11 cellular contexts compared by ENCODE assay signal in genomic region chr5:124936626-124936933, GRCh38.
DNase-seq lines count a peak whose midpoint lies in the region; ATAC-seq and TF ChIP-seq lines count a peak whose summit lies in the region.
"Had no signal": no experiment of that assay in that cellular context is flagged by ENCODE, and none has a peak within 500 bp of the region (broad histone marks: within the 10 kb centered on the region; RNA-seq: fewer than 3 reads in every experiment).

No MANE protein-coding gene starts in this region.

- intact Hi-C loops in activated B cell treated with CpG ODN at 0.5 μM for 24 hours (cut with micrococcal nuclease), result loop anchor here (1.0 to 10.0 kb wide), 11 partner anchors 16 to 1601 kb away; no protein-coding TSS in a partner anchor

- H3K27ac ChIP-seq in coronary artery, result no peak overlapping the region
- H3K27ac ChIP-seq: body of pancreas had no signal

- ATAC-seq in GM18517 (IDR thresholded peaks at IDR 0.05; ENCODE audit: unreplicated experiment) (peak; percentile 59), GM21447 (IDR thresholded peaks at IDR 0.05; ENCODE audit: unreplicated experiment) (peak; percentile 64), HG03060 (IDR thresholded peaks at IDR 0.05; ENCODE audit: low read depth, unreplicated experiment) (peak; percentile 46), activated B cell treated with CpG ODN at 0.5 μM for 24 hours (ENCODE audit: low read depth) (peak; percentile 8)
- ATAC-seq: body of pancreas had no signal

- CTCF ChIA-PET in activated B cell treated with CpG ODN at 0.5 μM for 24 hours (lab: Charles Lee), result interaction anchor here (1.5 to 1.6 kb wide), 2 partner anchors 15 to 68 kb away, joined by 3 to 5 read pairs; no protein-coding TSS in a partner anchor

- TF ChIP-seq CTCF in activated B cell treated with CpG ODN at 0.5 μM for 24 hours (IDR thresholded peaks at IDR 0.05) (no peak), coronary artery (IDR thresholded peaks at IDR 0.05) (no peak)

- POLR2A ChIA-PET in activated B cell treated with CpG ODN at 0.5 μM for 24 hours (lab: Charles Lee), result interaction anchor here (0.7 to 2.5 kb wide), 11 partner anchors 14 to 412 kb away, joined by 3 to 38 read pairs (median 4); no protein-coding TSS in a partner anchor

- peaks cover 24% of the 10 kb centered on the region for H3K4me1 Mint-ChIP-seq in activated B cell treated with CpG ODN at 0.5 μM for 24 hours

- no peak for DNase-seq in activated B cell treated with CpG ODN at 0.5 μM for 24 hours
- DNase-seq in NCI-H2081 (lab: John Stamatoyannopoulos, UW), result no peak
- no peak for DNase-seq in effector CD8-positive, alpha-beta T cell (lab: John Stamatoyannopoulos, UW)
- DNase-seq in coronary artery (ENCODE audit: low spot score), result no peak
- no peak for DNase-seq in NCI-H1694 (lab: John Stamatoyannopoulos, UW)
- DNase-seq: body of pancreas, C1 segment of cervical spinal cord, NCI-H1436 treated with DMSO at 0.1 percent for 48 hours had no signal

- H3K27me3 Mint-ChIP-seq in activated B cell treated with CpG ODN at 0.5 μM for 24 hours, result no peaks in the 10 kb centered on the region

- H3K4me3 ChIP-seq in coronary artery, result no peak overlapping the region
- H3K4me3 ChIP-seq: body of pancreas had no signal

- no peak overlapping the region for H3K4me3 Mint-ChIP-seq in activated B cell treated with CpG ODN at 0.5 μM for 24 hours

- H3K36me3 Mint-ChIP-seq in activated B cell treated with CpG ODN at 0.5 μM for 24 hours (ENCODE audit: low read depth), result no peaks in the 10 kb centered on the region

- peak overlapping the region; percentile 94 for H3K27ac Mint-ChIP-seq in activated B cell treated with CpG ODN at 0.5 μM for 24 hours

- peaks cover 5% of the 10 kb centered on the region for H3K9me3 Mint-ChIP-seq in activated B cell treated with CpG ODN at 0.5 μM for 24 hours

Comparison
In these comparisons a context has a peak if more than half of its experiments do, and no peak if none do; other contexts are left out.
1. ATAC-seq: peak in every context shown above with its lines; median percentile 64 in GM21447; 59 in GM18517; 46 in HG03060; 8 in activated B cell treated with CpG ODN at 0.5 μM for 24 hours.